ENCODE assay signal across 1 cellular context in genomic region chr12:111597731-111598636, GRCh38.
TF ChIP-seq lines count a peak whose summit lies in the region.

No MANE protein-coding gene starts in this region.

TF ChIP-seq in K562, 482 proteins besides CTCF, POLR2A, EP300 and RAD21 (continued from another document and continues in another):
- TF ChIP-seq MITF (IDR thresholded peaks at IDR 0.05) = no peak
- no peak for TF ChIP-seq MBD2 (IDR thresholded peaks at IDR 0.05; ENCODE audit: borderline replicate concordance, low read depth)
- TF ChIP-seq ATF6 (CRISPR knock-in tag; IDR thresholded peaks at IDR 0.05) = peak; percentile 29; the same call in 1 of the 2 replicates
- TF ChIP-seq MTA2 (IDR thresholded peaks at IDR 0.05; ENCODE audit: low read depth) = no peak
- no peak for TF ChIP-seq HMG20B (CRISPR knock-in tag; IDR thresholded peaks at IDR 0.05)
- TF ChIP-seq ZMIZ1 (IDR thresholded peaks at IDR 0.05; ENCODE audit: low read depth in 2 of 2, low read length in 2 of 2) = no peak
- TF ChIP-seq HNRNPH1 (optimal IDR thresholded peaks at IDR 0.05; ENCODE audit: low read depth, low read length) = no peak
- TF ChIP-seq NONO (IDR thresholded peaks at IDR 0.05; ENCODE audit: low read depth in 2 of 2, low read length in 1 of 2) = peak in 1 of 2 experiments; percentile 28; a peak in 1 of 4 replicates
- peak; percentile 32 for TF ChIP-seq HDAC3 (IDR thresholded peaks at IDR 0.05; ENCODE audit: borderline replicate concordance, partially characterized antibody)
- TF ChIP-seq NFYB (IDR thresholded peaks at IDR 0.05; ENCODE audit: extremely low read depth, insufficient read length) = no peak
- TF ChIP-seq CHD4 (IDR thresholded peaks at IDR 0.05; ENCODE audit: insufficient read depth, insufficient replicate concordance, low read depth, low read length, poor library complexity, severe bottlenecking) = no peak
- no peak for TF ChIP-seq SIX5 (IDR thresholded peaks at IDR 0.05; ENCODE audit: borderline replicate concordance in 1 of 2, insufficient read depth in 1 of 2, low read depth in 1 of 2, low read length in 2 of 2)
- TF ChIP-seq SAFB2 (IDR thresholded peaks at IDR 0.05; ENCODE audit: borderline replicate concordance, low read depth, low read length, severe bottlenecking) = no peak
- peak; percentile 20; the same call in 1 of the 2 replicates for TF ChIP-seq PHF8 (IDR thresholded peaks at IDR 0.05; ENCODE audit: borderline replicate concordance, low read length)
- no peak for TF ChIP-seq CHAMP1 (IDR thresholded peaks at IDR 0.05)
- TF ChIP-seq TFAM (CRISPR knock-in tag; conservative IDR thresholded peaks at IDR 0.05) = no peak
- peak; percentile 87 for TF ChIP-seq HNRNPLL (IDR thresholded peaks at IDR 0.05; ENCODE audit: low read depth, low read length, poor library complexity, severe bottlenecking)
- TF ChIP-seq BMI1 (IDR thresholded peaks at IDR 0.05; ENCODE audit: low read length) = no peak
- peak; percentile 82 for TF ChIP-seq ZNF444 (CRISPR knock-in tag; IDR thresholded peaks at IDR 0.05)
- TF ChIP-seq CBX8 (IDR thresholded peaks at IDR 0.05; ENCODE audit: borderline replicate concordance, extremely low read depth, low read depth, low read length, poor library complexity, severe bottlenecking) = no peak
- no peak for TF ChIP-seq GTF3C2 (IDR thresholded peaks at IDR 0.05; ENCODE audit: borderline replicate concordance, extremely low read depth, insufficient read length)
- no peak for TF ChIP-seq NFXL1 (CRISPR knock-in tag; IDR thresholded peaks at IDR 0.05)
- TF ChIP-seq SMAD1 (IDR thresholded peaks at IDR 0.05; ENCODE audit: low read depth, low read length, partially characterized antibody) = no peak
- TF ChIP-seq TAL1 (IDR thresholded peaks at IDR 0.05) = no peak
- no peak for TF ChIP-seq JUND (IDR thresholded peaks at IDR 0.05; ENCODE audit: borderline replicate concordance, low read depth, low read length)
- no peak for TF ChIP-seq JUND (tag; IDR thresholded peaks at IDR 0.05; ENCODE audit: borderline replicate concordance, low read depth, low read length)
- no peak for TF ChIP-seq ETS1 (conservative IDR thresholded peaks at IDR 0.05; ENCODE audit: control insufficient read depth, low read depth, low read length)
- TF ChIP-seq SMARCE1 (IDR thresholded peaks at IDR 0.05) = no peak
- TF ChIP-seq BRF2 (IDR thresholded peaks at IDR 0.05; ENCODE audit: borderline replicate concordance, insufficient read depth, insufficient read length) = no peak
- no peak for TF ChIP-seq XRCC3 (IDR thresholded peaks at IDR 0.05)
- no peak for TF ChIP-seq MAFG (tag; conservative IDR thresholded peaks at IDR 0.05)
- TF ChIP-seq FOXK1 (CRISPR knock-in tag; IDR thresholded peaks at IDR 0.05; ENCODE audit: borderline replicate concordance) = no peak
- TF ChIP-seq ATF7 (IDR thresholded peaks at IDR 0.05) = no peak
- TF ChIP-seq ETV5 (CRISPR knock-in tag; IDR thresholded peaks at IDR 0.05; ENCODE audit: low read depth) = no peak
- TF ChIP-seq XRCC4 (IDR thresholded peaks at IDR 0.05; ENCODE audit: extremely low read depth, insufficient read depth, insufficient read length) = no peak
- TF ChIP-seq CREM (IDR thresholded peaks at IDR 0.05; ENCODE audit: low read depth) = no peak
- no peak; the same call in 1 of the 2 replicates for TF ChIP-seq CBX5 (IDR thresholded peaks at IDR 0.05; ENCODE audit: borderline replicate concordance, low read depth)
- TF ChIP-seq CBX3 (IDR thresholded peaks at IDR 0.05; ENCODE audit: borderline replicate concordance in 1 of 2, low read length in 2 of 2) = no peak
- no peak for TF ChIP-seq PRPF4 (IDR thresholded peaks at IDR 0.05; ENCODE audit: insufficient read depth, low read depth, low read length, poor library complexity, severe bottlenecking)
- TF ChIP-seq ZNF311 (CRISPR knock-in tag; IDR thresholded peaks at IDR 0.05) = no peak
- TF ChIP-seq ARID1B (IDR thresholded peaks at IDR 0.05) = no peak
- TF ChIP-seq ZKSCAN1 (IDR thresholded peaks at IDR 0.05; ENCODE audit: low read depth, low read length) = no peak
